In the genomic region with DNA sequence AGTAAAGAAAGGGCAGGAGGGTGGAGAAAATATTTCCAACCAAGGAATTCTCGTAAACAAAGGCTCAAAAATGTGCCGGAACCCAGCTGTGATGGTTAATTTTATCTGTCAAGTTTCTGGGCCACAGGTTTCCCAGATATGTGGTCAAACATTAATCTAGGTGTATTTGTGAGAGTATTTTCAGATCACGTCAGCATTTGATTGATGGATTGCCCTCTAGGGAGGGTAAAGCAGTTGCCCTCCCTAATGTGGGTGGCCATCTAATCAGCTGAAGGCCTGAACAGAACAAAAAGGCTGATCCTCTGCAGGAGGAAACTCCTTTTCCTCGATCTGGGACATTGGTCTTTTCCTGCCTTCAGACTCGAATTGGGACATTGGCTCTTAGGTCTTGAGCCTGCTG, we compare ENCODE assay signal across 18 cellular contexts.
"Had no signal": no experiment of that assay in that cellular context is flagged by ENCODE, and none has a peak within 500 bp of the region (broad histone marks: within the 10 kb centered on the region; RNA-seq: fewer than 3 reads in every experiment).

No MANE protein-coding gene starts in this region.

- H3K27ac ChIP-seq: prostate gland, sigmoid colon, upper lobe of right lung had no signal

- H3K4me3 Mint-ChIP-seq: activated CD4-positive, alpha-beta T cell treated with anti-CD3 and anti-CD28 coated beads, Interleukin-2, amount 10 ng/mL, durations not matched to agents 24 days and 14 days; activated naive CD4-positive, alpha-beta T cell treated with anti-CD3 and anti-CD28 coated beads, Interleukin-2, amount 10 ng/mL, durations not matched to agents 7 days and 5 days; activated T-helper 17 cell treated with anti-CD3 and anti-CD28 coated beads, Interleukin-2, amount 50 U/mL, for 72 hours; brain; effector memory CD8-positive, alpha-beta T cell; naive thymus-derived CD4-positive, alpha-beta T cell; WTC11 had no signal

- H3K9me3 Mint-ChIP-seq: activated CD4-positive, alpha-beta T cell treated with anti-CD3 and anti-CD28 coated beads, Interleukin-2, amount 10 ng/mL, durations not matched to agents 24 days and 14 days; activated naive CD4-positive, alpha-beta T cell treated with anti-CD3 and anti-CD28 coated beads, Interleukin-2, amount 10 ng/mL, durations not matched to agents 7 days and 5 days; brain; effector memory CD8-positive, alpha-beta T cell; WTC11 had no signal

- H3K27me3 Mint-ChIP-seq: activated naive CD4-positive, alpha-beta T cell treated with anti-CD3 and anti-CD28 coated beads, Interleukin-2, amount 10 ng/mL, durations not matched to agents 7 days and 5 days; activated T-helper 17 cell treated with anti-CD3 and anti-CD28 coated beads, Interleukin-2, amount 50 U/mL, for 72 hours; effector memory CD8-positive, alpha-beta T cell had no signal

- H3K27me3 ChIP-seq: sigmoid colon, upper lobe of right lung had no signal

- H3K4me3 ChIP-seq: prostate gland, sigmoid colon, upper lobe of right lung had no signal

- DNase-seq: activated CD4-positive, alpha-beta T cell treated with anti-CD3 and anti-CD28 coated beads, Interleukin-2, amount 10 ng/mL, durations not matched to agents 24 days and 14 days; activated CD8-positive, alpha-beta memory T cell treated with anti-CD3 and anti-CD28 coated beads for 24 hours; activated naive CD4-positive, alpha-beta T cell treated with anti-CD3 and anti-CD28 coated beads, Interleukin-2, amount 10 ng/mL, durations not matched to agents 7 days and 5 days; effector memory CD8-positive, alpha-beta T cell; hippocampal formation; left cardiac atrium; naive thymus-derived CD4-positive, alpha-beta T cell; nucleus accumbens; sigmoid colon; stimulated activated CD4-positive, alpha-beta T cell treated with anti-CD3 and anti-CD28 coated beads, Interleukin-12 subunit alpha, Interleukin-12 subunit beta, amount 100 ng/mL, for 4 hours; stimulated activated CD4-positive, alpha-beta T cell treated with anti-CD3 and anti-CD28 coated beads, Interleukin-2, amount 100 ng/mL, for 48 hours; stimulated activated CD8-positive, alpha-beta memory T cell treated with anti-CD3 and anti-CD28 coated beads, Interleukin-4, amount 100 ng/mL, for 48 hours; stimulated activated naive CD8-positive, alpha-beta T cell treated with anti-CD3 and anti-CD28 coated beads, Interleukin-15, Interleukin-2, amounts not matched to agents 100 U/mL and 50 U/mL, for 24 hours; upper lobe of right lung had no signal

- H3K27ac Mint-ChIP-seq: activated CD4-positive, alpha-beta T cell treated with anti-CD3 and anti-CD28 coated beads, Interleukin-2, amount 10 ng/mL, durations not matched to agents 24 days and 14 days; activated naive CD4-positive, alpha-beta T cell treated with anti-CD3 and anti-CD28 coated beads, Interleukin-2, amount 10 ng/mL, durations not matched to agents 7 days and 5 days; activated T-helper 17 cell treated with anti-CD3 and anti-CD28 coated beads, Interleukin-2, amount 50 U/mL, for 72 hours; brain; effector memory CD8-positive, alpha-beta T cell; naive thymus-derived CD4-positive, alpha-beta T cell; WTC11 had no signal

- H3K4me1 ChIP-seq: prostate gland, upper lobe of right lung had no signal

- H3K4me1 Mint-ChIP-seq: activated CD4-positive, alpha-beta T cell treated with anti-CD3 and anti-CD28 coated beads, Interleukin-2, amount 10 ng/mL, durations not matched to agents 24 days and 14 days; activated naive CD4-positive, alpha-beta T cell treated with anti-CD3 and anti-CD28 coated beads, Interleukin-2, amount 10 ng/mL, durations not matched to agents 7 days and 5 days; activated T-helper 17 cell treated with anti-CD3 and anti-CD28 coated beads, Interleukin-2, amount 50 U/mL, for 72 hours; brain; naive thymus-derived CD4-positive, alpha-beta T cell; WTC11 had no signal

- H3K9me3 ChIP-seq: prostate gland, sigmoid colon, upper lobe of right lung had no signal

- H3K36me3 ChIP-seq: prostate gland, sigmoid colon, upper lobe of right lung had no signal

- H3K36me3 Mint-ChIP-seq: activated naive CD4-positive, alpha-beta T cell treated with anti-CD3 and anti-CD28 coated beads, Interleukin-2, amount 10 ng/mL, durations not matched to agents 7 days and 5 days; brain; naive thymus-derived CD4-positive, alpha-beta T cell; WTC11 had no signal
